ENCODE assay signal across 2 cellular contexts in the genomic region with DNA sequence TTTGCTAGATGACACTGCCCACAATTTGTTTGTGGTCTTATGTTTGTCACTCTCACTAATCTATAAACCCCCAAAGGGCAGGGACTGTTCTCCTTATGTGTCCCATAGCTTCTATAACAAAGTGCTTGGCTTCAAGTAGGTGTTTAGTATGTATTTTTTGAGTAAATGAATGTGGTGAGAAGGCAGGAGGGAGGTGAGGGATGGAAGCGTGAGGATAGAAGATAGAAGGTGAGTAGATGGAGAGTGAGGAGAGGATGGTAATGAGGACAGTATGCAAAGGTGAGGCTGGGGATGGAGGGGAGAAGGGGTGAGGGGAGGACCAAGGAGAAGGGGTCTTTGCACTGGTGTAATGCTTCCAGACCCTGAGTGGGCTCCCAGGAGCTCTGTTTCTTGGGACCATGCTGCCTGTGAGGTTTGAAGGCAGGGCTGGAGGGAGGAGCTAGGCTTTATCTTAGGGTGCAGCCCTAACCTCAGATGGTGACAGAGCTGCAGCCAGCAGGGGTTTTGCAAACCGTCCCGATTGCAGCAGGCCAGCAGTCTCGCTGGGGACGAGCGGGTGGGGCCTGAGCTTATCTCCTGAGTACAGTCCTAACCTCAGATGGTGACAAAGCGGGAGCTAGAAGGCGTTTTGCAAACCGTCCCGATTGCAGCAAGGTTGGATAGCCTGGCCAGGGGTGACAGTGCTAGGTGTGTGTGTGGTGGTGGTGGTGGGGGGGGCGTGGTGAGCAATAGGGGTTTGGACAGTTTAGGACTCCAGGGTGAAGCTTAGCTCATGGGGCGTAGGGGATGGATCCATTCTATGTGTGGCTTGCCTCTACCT.
TF ChIP-seq lines count a peak whose summit lies in the region.

No MANE protein-coding gene starts in this region.

TF ChIP-seq in HEK293, 187 proteins besides CTCF, POLR2A, EP300 and RAD21:
- TF ChIP-seq PRDM1 (tag by site-specific recombination; IDR thresholded peaks at IDR 0.05) = no peak
- TF ChIP-seq TCF7L2 (IDR thresholded peaks at IDR 0.05; ENCODE audit: borderline replicate concordance, low read depth, low read length) = no peak
- TF ChIP-seq ZEB2 (tag by site-specific recombination; IDR thresholded peaks at IDR 0.05) = peak; percentile 47; the same call in 1 of the 2 replicates
- TF ChIP-seq, protein P1, sequence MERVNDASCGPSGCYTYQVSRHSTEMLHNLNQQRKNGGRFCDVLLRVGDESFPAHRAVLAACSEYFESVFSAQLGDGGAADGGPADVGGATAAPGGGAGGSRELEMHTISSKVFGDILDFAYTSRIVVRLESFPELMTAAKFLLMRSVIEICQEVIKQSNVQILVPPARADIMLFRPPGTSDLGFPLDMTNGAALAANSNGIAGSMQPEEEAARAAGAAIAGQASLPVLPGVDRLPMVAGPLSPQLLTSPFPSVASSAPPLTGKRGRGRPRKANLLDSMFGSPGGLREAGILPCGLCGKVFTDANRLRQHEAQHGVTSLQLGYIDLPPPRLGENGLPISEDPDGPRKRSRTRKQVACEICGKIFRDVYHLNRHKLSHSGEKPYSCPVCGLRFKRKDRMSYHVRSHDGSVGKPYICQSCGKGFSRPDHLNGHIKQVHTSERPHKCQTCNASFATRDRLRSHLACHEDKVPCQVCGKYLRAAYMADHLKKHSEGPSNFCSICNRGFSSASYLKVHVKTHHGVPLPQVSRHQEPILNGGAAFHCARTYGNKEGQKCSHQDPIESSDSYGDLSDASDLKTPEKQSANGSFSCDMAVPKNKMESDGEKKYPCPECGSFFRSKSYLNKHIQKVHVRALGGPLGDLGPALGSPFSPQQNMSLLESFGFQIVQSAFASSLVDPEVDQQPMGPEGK (tag by site-specific recombination; IDR thresholded peaks at IDR 0.05) = peak; percentile 40; the same call in 1 of the 2 replicates
- 0 out of 2 replicates have a peak, but pooled peaks have one; percentile 15 for TF ChIP-seq KLF17 (tag by site-specific recombination; IDR thresholded peaks at IDR 0.05)
- peak; percentile 56 for TF ChIP-seq ZNF366 (tag by site-specific recombination; conservative IDR thresholded peaks at IDR 0.05)
- TF ChIP-seq ZNF521 (tag by site-specific recombination; IDR thresholded peaks at IDR 0.05) = no peak

TF ChIP-seq in K562, 482 proteins besides CTCF, POLR2A, EP300 and RAD21 (continues in another document):
- TF ChIP-seq, protein P2, sequence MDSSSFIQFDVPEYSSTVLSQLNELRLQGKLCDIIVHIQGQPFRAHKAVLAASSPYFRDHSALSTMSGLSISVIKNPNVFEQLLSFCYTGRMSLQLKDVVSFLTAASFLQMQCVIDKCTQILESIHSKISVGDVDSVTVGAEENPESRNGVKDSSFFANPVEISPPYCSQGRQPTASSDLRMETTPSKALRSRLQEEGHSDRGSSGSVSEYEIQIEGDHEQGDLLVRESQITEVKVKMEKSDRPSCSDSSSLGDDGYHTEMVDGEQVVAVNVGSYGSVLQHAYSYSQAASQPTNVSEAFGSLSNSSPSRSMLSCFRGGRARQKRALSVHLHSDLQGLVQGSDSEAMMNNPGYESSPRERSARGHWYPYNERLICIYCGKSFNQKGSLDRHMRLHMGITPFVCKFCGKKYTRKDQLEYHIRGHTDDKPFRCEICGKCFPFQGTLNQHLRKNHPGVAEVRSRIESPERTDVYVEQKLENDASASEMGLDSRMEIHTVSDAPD (CRISPR knock-in tag; IDR thresholded peaks at IDR 0.05) = no peak
- peak; percentile 88 for TF ChIP-seq HDAC3 (IDR thresholded peaks at IDR 0.05; ENCODE audit: borderline replicate concordance, partially characterized antibody)
- peak; percentile 74 for TF ChIP-seq MXI1 (IDR thresholded peaks at IDR 0.05; ENCODE audit: low read depth, low read length)
- 0 out of 2 replicates have a peak, but pooled peaks have one; percentile 14 for TF ChIP-seq SMC3 (conservative IDR thresholded peaks at IDR 0.05; ENCODE audit: insufficient read depth, low read depth, low read length)
- TF ChIP-seq ARID1B (IDR thresholded peaks at IDR 0.05) = peak; percentile 99
- peak; percentile 60 for TF ChIP-seq OTX1 (CRISPR knock-in tag; IDR thresholded peaks at IDR 0.05)
- no peak for TF ChIP-seq GABPB2 (CRISPR knock-in tag; conservative IDR thresholded peaks at IDR 0.05)
- peak; percentile 45 for TF ChIP-seq PCBP1 (IDR thresholded peaks at IDR 0.05; ENCODE audit: low read depth, low read length, poor library complexity, severe bottlenecking)
- TF ChIP-seq RFX1 (IDR thresholded peaks at IDR 0.05) = no peak
- TF ChIP-seq ZFP36 (IDR thresholded peaks at IDR 0.05; ENCODE audit: low read depth, low read length, partially characterized antibody) = no peak
- no peak for TF ChIP-seq KDM5B (IDR thresholded peaks at IDR 0.05; ENCODE audit: insufficient replicate concordance, low read depth, low read length)
- no peak for TF ChIP-seq CREB3 (tag; conservative IDR thresholded peaks at IDR 0.05; ENCODE audit: low read depth)
- TF ChIP-seq, protein P3, sequence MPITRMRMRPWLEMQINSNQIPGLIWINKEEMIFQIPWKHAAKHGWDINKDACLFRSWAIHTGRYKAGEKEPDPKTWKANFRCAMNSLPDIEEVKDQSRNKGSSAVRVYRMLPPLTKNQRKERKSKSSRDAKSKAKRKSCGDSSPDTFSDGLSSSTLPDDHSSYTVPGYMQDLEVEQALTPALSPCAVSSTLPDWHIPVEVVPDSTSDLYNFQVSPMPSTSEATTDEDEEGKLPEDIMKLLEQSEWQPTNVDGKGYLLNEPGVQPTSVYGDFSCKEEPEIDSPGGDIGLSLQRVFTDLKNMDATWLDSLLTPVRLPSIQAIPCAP (CRISPR knock-in tag; IDR thresholded peaks at IDR 0.05; ENCODE audit: borderline replicate concordance) = no peak
- TF ChIP-seq ZNF23 (CRISPR knock-in tag; IDR thresholded peaks at IDR 0.05) = no peak
- TF ChIP-seq, protein P4, sequence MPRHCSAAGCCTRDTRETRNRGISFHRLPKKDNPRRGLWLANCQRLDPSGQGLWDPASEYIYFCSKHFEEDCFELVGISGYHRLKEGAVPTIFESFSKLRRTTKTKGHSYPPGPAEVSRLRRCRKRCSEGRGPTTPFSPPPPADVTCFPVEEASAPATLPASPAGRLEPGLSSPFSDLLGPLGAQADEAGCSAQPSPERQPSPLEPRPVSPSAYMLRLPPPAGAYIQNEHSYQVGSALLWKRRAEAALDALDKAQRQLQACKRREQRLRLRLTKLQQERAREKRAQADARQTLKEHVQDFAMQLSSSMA (CRISPR knock-in tag; IDR thresholded peaks at IDR 0.05) = no peak
- TF ChIP-seq, protein P5, sequence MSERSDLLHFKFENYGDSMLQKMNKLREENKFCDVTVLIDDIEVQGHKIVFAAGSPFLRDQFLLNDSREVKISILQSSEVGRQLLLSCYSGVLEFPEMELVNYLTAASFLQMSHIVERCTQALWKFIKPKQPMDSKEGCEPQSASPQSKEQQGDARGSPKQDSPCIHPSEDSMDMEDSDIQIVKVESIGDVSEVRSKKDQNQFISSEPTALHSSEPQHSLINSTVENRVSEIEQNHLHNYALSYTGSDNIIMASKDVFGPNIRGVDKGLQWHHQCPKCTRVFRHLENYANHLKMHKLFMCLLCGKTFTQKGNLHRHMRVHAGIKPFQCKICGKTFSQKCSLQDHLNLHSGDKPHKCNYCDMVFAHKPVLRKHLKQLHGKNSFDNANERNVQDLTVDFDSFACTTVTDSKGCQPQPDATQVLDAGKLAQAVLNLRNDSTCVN (CRISPR knock-in tag; IDR thresholded peaks at IDR 0.05) = peak; percentile 33; the same call in 1 of the 2 replicates
- TF ChIP-seq POLR2G (IDR thresholded peaks at IDR 0.05; ENCODE audit: low read depth, low read length) = no peak
- no peak for TF ChIP-seq FIP1L1 (IDR thresholded peaks at IDR 0.05; ENCODE audit: low read depth, low read length, poor library complexity, severe bottlenecking)
- no peak for TF ChIP-seq ILF3 (IDR thresholded peaks at IDR 0.05; ENCODE audit: borderline replicate concordance)
- TF ChIP-seq NFE2 (IDR thresholded peaks at IDR 0.05; ENCODE audit: low read depth) = peak; percentile 85
- peak; percentile 94; the same call in 1 of the 2 replicates for TF ChIP-seq ZBED1 (IDR thresholded peaks at IDR 0.05)
- TF ChIP-seq ESRRB (CRISPR knock-in tag; IDR thresholded peaks at IDR 0.05; ENCODE audit: borderline replicate concordance) = no peak
- no peak for TF ChIP-seq SNIP1 (IDR thresholded peaks at IDR 0.05; ENCODE audit: low read depth)
- TF ChIP-seq MTA3 (IDR thresholded peaks at IDR 0.05; ENCODE audit: borderline replicate concordance) = no peak; the same call in 1 of the 2 replicates
- no peak for TF ChIP-seq FOXO4 (CRISPR knock-in tag; IDR thresholded peaks at IDR 0.05)
- TF ChIP-seq KDM1A (IDR thresholded peaks at IDR 0.05) = peak; percentile 100
- TF ChIP-seq EGR1 (conservative IDR thresholded peaks at IDR 0.05) = 0 out of 2 replicates have a peak, but pooled peaks have one; percentile 43
- TF ChIP-seq ZNF436 (CRISPR knock-in tag; IDR thresholded peaks at IDR 0.05) = no peak
- no peak for TF ChIP-seq MYNN (IDR thresholded peaks at IDR 0.05)
- no peak for TF ChIP-seq MYNN (CRISPR knock-in tag; IDR thresholded peaks at IDR 0.05)
- no peak for TF ChIP-seq POLR2AphosphoS2 (IDR thresholded peaks at IDR 0.05; ENCODE audit: low read length)
- no peak for TF ChIP-seq WHSC1 (IDR thresholded peaks at IDR 0.05; ENCODE audit: low read length)
- peak; percentile 62 for TF ChIP-seq MBD2 (IDR thresholded peaks at IDR 0.05; ENCODE audit: borderline replicate concordance, low read depth)
- TF ChIP-seq IRF9 (tag; IDR thresholded peaks at IDR 0.05) = peak; percentile 67
- TF ChIP-seq MCM3 (IDR thresholded peaks at IDR 0.05) = no peak
- TF ChIP-seq PHB2 (IDR thresholded peaks at IDR 0.05; ENCODE audit: low read depth) = peak; percentile 91
- no peak for TF ChIP-seq SRSF3 (IDR thresholded peaks at IDR 0.05; ENCODE audit: insufficient read depth, low read length)
- no peak for TF ChIP-seq TGIF2 (CRISPR knock-in tag; IDR thresholded peaks at IDR 0.05)
- TF ChIP-seq, protein P6, sequence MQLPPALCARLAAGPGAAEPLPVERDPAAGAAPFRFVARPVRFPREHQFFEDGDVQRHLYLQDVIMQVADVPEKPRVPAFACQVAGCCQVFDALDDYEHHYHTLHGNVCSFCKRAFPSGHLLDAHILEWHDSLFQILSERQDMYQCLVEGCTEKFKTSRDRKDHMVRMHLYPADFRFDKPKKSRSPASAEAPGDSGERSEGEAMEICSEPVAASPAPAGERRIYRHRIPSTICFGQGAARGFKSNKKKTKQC (CRISPR knock-in tag; IDR thresholded peaks at IDR 0.05) = peak; percentile 88; the same call in 1 of the 2 replicates
- TF ChIP-seq ILK (tag; IDR thresholded peaks at IDR 0.05; ENCODE audit: borderline replicate concordance, low read depth) = no peak
- TF ChIP-seq NFIX (CRISPR knock-in tag; IDR thresholded peaks at IDR 0.05; ENCODE audit: low read depth) = no peak
- TF ChIP-seq POU5F1 (IDR thresholded peaks at IDR 0.05; ENCODE audit: borderline replicate concordance, low read depth, low read length, partially characterized antibody) = no peak
- TF ChIP-seq GATA2 (CRISPR knock-in tag; IDR thresholded peaks at IDR 0.05) = peak; percentile 99
- peak; percentile 68 for TF ChIP-seq NEUROD1 (IDR thresholded peaks at IDR 0.05; ENCODE audit: borderline replicate concordance, low read depth, low read length, partially characterized antibody)
- no peak for TF ChIP-seq ZFP30 (CRISPR knock-in tag; IDR thresholded peaks at IDR 0.05; ENCODE audit: borderline replicate concordance)
- no peak for TF ChIP-seq SIN3B (IDR thresholded peaks at IDR 0.05; ENCODE audit: low read depth)
- TF ChIP-seq ZNF589 (CRISPR knock-in tag; IDR thresholded peaks at IDR 0.05; ENCODE audit: low read depth) = peak; percentile 95
- no peak for TF ChIP-seq NCOA6 (IDR thresholded peaks at IDR 0.05)
- no peak for TF ChIP-seq ZNF354B (CRISPR knock-in tag; IDR thresholded peaks at IDR 0.05)
